Comparison of ENCODE assay signal across 10 cellular contexts in the genomic region with DNA sequence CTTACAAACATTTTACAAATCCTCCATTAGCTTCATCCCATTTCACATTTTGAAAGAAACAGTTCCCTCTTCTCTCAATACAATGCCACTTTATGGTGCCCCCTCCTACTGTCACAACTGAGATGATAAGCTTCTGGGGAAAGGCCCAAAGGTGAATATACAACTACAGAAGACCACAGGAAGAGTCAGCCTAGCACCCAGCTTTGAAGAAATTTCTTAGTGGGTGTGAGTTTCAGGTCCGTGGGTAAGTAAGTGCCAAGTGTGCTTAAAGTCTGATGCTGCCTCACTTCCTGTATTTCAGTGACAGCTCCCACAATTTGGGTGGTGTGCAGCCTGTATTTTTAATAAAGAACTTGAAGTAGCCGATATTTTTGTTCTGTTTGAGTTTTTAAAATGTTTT.
DNase-seq lines count a peak whose midpoint lies in the region; ATAC-seq and TF ChIP-seq lines count a peak whose summit lies in the region.
"Had no signal": no experiment of that assay in that cellular context is flagged by ENCODE, and none has a peak within 500 bp of the region (broad histone marks: within the 10 kb centered on the region; RNA-seq: fewer than 3 reads in every experiment).

No MANE protein-coding gene starts in this region.

- no peak overlapping the region for H3K27ac Mint-ChIP-seq in activated CD4-positive, alpha-beta memory T cell treated with anti-CD3 and anti-CD28 coated beads for 36 hours
- no peak overlapping the region for H3K27ac Mint-ChIP-seq in activated CD4-positive, alpha-beta memory T cell treated with anti-CD3 and anti-CD28 coated beads, Interleukin-2, amount 10 ng/mL, durations not matched to agents 7 days and 5 days
- H3K27ac Mint-ChIP-seq: activated naive CD4-positive, alpha-beta T cell treated with anti-CD3 and anti-CD28 coated beads, Interleukin-2, amount 50 U/mL, for 24 hours had no signal

- H3K9me3 Mint-ChIP-seq in activated CD4-positive, alpha-beta memory T cell treated with anti-CD3 and anti-CD28 coated beads for 36 hours: no peaks in the 10 kb centered on the region
- H3K9me3 Mint-ChIP-seq in activated CD4-positive, alpha-beta memory T cell treated with anti-CD3 and anti-CD28 coated beads, Interleukin-2, amount 10 ng/mL, durations not matched to agents 7 days and 5 days: no peaks in the 10 kb centered on the region
- H3K9me3 Mint-ChIP-seq: activated naive CD4-positive, alpha-beta T cell treated with anti-CD3 and anti-CD28 coated beads, Interleukin-2, amount 50 U/mL, for 24 hours had no signal

- no peaks in the 10 kb centered on the region for H3K36me3 ChIP-seq in spleen

- H3K4me3 ChIP-seq in spleen: no peak overlapping the region

- peak; percentile 24 for DNase-seq in activated CD4-positive, alpha-beta memory T cell treated with anti-CD3 and anti-CD28 coated beads for 36 hours
- DNase-seq in activated CD4-positive, alpha-beta memory T cell treated with anti-CD3 and anti-CD28 coated beads, Interleukin-2, amount 10 ng/mL, durations not matched to agents 7 days and 5 days: no peak
- DNase-seq in NAMALWA (ENCODE audit: low spot score): peak; percentile 3
- no peak for DNase-seq in spleen
- DNase-seq in sciatic nerve (ENCODE audit: low spot score): no peak
- DNase-seq in mesenteric fat pad (ENCODE audit: low spot score): no peak
- no peak for DNase-seq in amniotic stem cell (lab: John Stamatoyannopoulos, UW)
- DNase-seq: NCI-H1092 had no signal

- POLR2A ChIA-PET in activated CD4-positive, alpha-beta memory T cell treated with anti-CD3 and anti-CD28 coated beads for 36 hours (lab: Charles Lee): no interaction called here
- POLR2A ChIA-PET in activated CD4-positive, alpha-beta memory T cell treated with anti-CD3 and anti-CD28 coated beads, Interleukin-2, amount 10 ng/mL, durations not matched to agents 7 days and 5 days (lab: Charles Lee): no interaction called here

- peaks cover 17% of the 10 kb centered on the region for H3K4me1 Mint-ChIP-seq in activated CD4-positive, alpha-beta memory T cell treated with anti-CD3 and anti-CD28 coated beads for 36 hours (ENCODE audit: low read depth)
- peaks cover 9% of the 10 kb centered on the region for H3K4me1 Mint-ChIP-seq in activated CD4-positive, alpha-beta memory T cell treated with anti-CD3 and anti-CD28 coated beads, Interleukin-2, amount 10 ng/mL, durations not matched to agents 7 days and 5 days

- peaks cover 18% of the 10 kb centered on the region for H3K27me3 Mint-ChIP-seq in activated CD4-positive, alpha-beta memory T cell treated with anti-CD3 and anti-CD28 coated beads for 36 hours
- peaks cover 20% of the 10 kb centered on the region for H3K27me3 Mint-ChIP-seq in activated CD4-positive, alpha-beta memory T cell treated with anti-CD3 and anti-CD28 coated beads, Interleukin-2, amount 10 ng/mL, durations not matched to agents 7 days and 5 days

- WGBS in spleen, 5 donors: 6 to 11% (median 9%) methylated on average over 2 of the region's 2 CpGs

- CTCF ChIA-PET in activated CD4-positive, alpha-beta memory T cell treated with anti-CD3 and anti-CD28 coated beads for 36 hours (lab: Charles Lee): interaction anchor here (0.7 to 2.4 kb wide), 2 partner anchors 77 to 103 kb away, joined by 3 to 14 read pairs; no protein-coding TSS in a partner anchor
- CTCF ChIA-PET in activated CD4-positive, alpha-beta memory T cell treated with anti-CD3 and anti-CD28 coated beads, Interleukin-2, amount 10 ng/mL, durations not matched to agents 7 days and 5 days (lab: Charles Lee): interaction anchor here (1.2 to 2.6 kb wide), 3 partner anchors 97 to 103 kb away, joined by 5 to 13 read pairs (median 6); no protein-coding TSS in a partner anchor

- peaks cover 0 to 36% (median 16%) of the 10 kb centered on the region in 6 donors for H3K4me1 ChIP-seq in spleen

- peak; percentile 67 for ATAC-seq in HG02642 (IDR thresholded peaks at IDR 0.05; ENCODE audit: poor library complexity, unreplicated experiment)
- ATAC-seq in sciatic nerve: no peak

- TF ChIP-seq POLR2A in spleen (IDR thresholded peaks at IDR 0.05): no peak

- H3K9me3 ChIP-seq in spleen: no peaks in the 10 kb centered on the region

- H3K27me3 ChIP-seq in spleen (replicated peaks in 1 of 7): no peaks in the 10 kb centered on the region

- no peaks in the 10 kb centered on the region for H3K36me3 Mint-ChIP-seq in activated CD4-positive, alpha-beta memory T cell treated with anti-CD3 and anti-CD28 coated beads for 36 hours
- no peaks in the 10 kb centered on the region for H3K36me3 Mint-ChIP-seq in activated CD4-positive, alpha-beta memory T cell treated with anti-CD3 and anti-CD28 coated beads, Interleukin-2, amount 10 ng/mL, durations not matched to agents 7 days and 5 days (ENCODE audit: low read depth)
- H3K36me3 Mint-ChIP-seq: activated naive CD4-positive, alpha-beta T cell treated with anti-CD3 and anti-CD28 coated beads, Interleukin-2, amount 50 U/mL, for 24 hours had no signal

- H3K4me3 Mint-ChIP-seq in activated CD4-positive, alpha-beta memory T cell treated with anti-CD3 and anti-CD28 coated beads for 36 hours: no peak overlapping the region
- H3K4me3 Mint-ChIP-seq in activated CD4-positive, alpha-beta memory T cell treated with anti-CD3 and anti-CD28 coated beads, Interleukin-2, amount 10 ng/mL, durations not matched to agents 7 days and 5 days: no peak overlapping the region
- H3K4me3 Mint-ChIP-seq: activated naive CD4-positive, alpha-beta T cell treated with anti-CD3 and anti-CD28 coated beads, Interleukin-2, amount 50 U/mL, for 24 hours had no signal

- intact Hi-C loops in activated CD4-positive, alpha-beta memory T cell treated with anti-CD3 and anti-CD28 coated beads for 36 hours (cut with micrococcal nuclease): no loop called here
- intact Hi-C loops in spleen (cut with DNase I; ENCODE audit: low total_unique reads) (no loop called here), sciatic nerve (cut with DNase I) (no loop called here)

- no peak for TF ChIP-seq CTCF in spleen (IDR thresholded peaks at IDR 0.05 in 8 of 11, conservative IDR thresholded peaks at IDR 0.05 in 3 of 11)

- H3K27ac ChIP-seq in spleen: peak overlapping the region in 5 of 8 donors; percentile 20 to 51 (median 41)

Comparison
In these comparisons a context has a peak if more than half of its experiments do, and no peak if none do; other contexts are left out.
1. DNase-seq: peak in activated CD4-positive, alpha-beta memory T cell treated with anti-CD3 and anti-CD28 coated beads for 36 hours (single experiment) and NAMALWA (single experiment); none in activated CD4-positive, alpha-beta memory T cell treated with anti-CD3 and anti-CD28 coated beads, Interleukin-2, amount 10 ng/mL, durations not matched to agents 7 days and 5 days (single experiment), spleen (single experiment), sciatic nerve (single experiment), mesenteric fat pad (single experiment) and amniotic stem cell (single experiment).